ENCODE assay signal across 1 cellular context in the genomic region with DNA sequence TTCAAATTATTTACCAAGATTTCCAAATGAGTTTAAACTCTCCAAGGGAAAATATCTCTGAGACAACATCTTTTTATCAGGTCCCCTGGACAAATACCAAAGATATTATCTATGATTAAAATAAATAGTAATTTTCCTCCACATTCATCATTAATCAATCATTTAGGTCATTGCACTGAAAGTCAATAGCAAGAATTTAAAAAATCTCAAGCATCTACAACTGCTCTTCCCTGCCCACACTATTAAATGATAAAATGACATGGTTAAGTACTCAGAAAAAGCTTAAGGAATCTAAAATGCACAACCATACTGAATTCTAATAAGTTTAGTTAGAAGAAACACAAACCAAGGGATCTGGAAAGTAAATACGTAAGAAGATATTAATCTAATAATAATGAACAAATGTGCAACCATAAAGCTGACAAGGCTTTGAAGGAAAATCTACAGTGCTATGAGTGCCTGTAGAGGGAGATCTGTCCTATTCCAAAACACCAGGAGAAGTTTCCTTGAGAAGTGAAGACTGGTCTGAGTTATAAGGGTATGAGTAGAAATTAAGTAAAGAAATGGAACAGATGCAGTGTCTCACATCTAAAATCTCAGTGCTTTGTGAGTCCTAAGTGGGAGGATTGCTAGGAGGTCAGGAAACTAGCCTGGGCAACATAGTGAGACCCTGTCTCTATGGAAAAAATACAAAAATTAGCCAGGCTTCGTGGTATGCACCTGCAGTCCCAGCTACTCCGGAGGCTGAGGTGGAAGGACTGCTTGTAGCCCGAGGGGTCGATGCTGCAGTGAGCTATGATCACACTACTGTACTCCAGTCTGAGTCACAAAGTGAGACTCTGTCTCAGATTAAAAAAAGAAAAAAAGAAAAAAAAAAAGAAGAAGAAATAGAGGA.
TF ChIP-seq lines count a peak whose summit lies in the region.

No MANE protein-coding gene starts in this region.

TF ChIP-seq in HepG2, 621 proteins besides CTCF, POLR2A, EP300 and RAD21:
- TF ChIP-seq, protein P1, sequence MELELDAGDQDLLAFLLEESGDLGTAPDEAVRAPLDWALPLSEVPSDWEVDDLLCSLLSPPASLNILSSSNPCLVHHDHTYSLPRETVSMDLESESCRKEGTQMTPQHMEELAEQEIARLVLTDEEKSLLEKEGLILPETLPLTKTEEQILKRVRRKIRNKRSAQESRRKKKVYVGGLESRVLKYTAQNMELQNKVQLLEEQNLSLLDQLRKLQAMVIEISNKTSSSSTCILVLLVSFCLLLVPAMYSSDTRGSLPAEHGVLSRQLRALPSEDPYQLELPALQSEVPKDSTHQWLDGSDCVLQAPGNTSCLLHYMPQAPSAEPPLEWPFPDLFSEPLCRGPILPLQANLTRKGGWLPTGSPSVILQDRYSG (CRISPR knock-in tag; IDR thresholded peaks at IDR 0.05), result no peak
